In the genomic region with DNA sequence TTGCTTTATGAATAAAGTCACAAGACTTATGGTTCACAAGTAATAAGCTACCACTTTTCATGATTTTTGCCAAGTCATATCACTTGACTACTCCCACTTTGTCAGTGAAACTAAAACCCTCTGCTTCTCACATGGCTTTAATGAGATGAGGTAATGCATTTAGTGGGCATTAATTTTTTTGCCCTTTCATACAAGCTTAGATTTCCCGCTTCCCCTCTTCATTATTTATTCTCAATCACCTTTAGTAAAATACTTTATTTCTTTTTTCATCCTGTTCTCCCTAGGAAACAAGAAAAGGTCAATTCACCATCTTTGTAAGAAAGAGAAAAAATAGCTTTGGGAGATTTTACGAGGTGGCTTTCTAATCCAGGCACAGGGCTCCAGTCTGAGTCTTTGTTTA, we compare ENCODE assay signal across 1 cellular context.
TF ChIP-seq lines count a peak whose summit lies in the region.

No MANE protein-coding gene starts in this region.

TF ChIP-seq in GM23338, 12 proteins besides CTCF, POLR2A, EP300 and RAD21 (continued from another document):
- TF ChIP-seq, protein P1, sequence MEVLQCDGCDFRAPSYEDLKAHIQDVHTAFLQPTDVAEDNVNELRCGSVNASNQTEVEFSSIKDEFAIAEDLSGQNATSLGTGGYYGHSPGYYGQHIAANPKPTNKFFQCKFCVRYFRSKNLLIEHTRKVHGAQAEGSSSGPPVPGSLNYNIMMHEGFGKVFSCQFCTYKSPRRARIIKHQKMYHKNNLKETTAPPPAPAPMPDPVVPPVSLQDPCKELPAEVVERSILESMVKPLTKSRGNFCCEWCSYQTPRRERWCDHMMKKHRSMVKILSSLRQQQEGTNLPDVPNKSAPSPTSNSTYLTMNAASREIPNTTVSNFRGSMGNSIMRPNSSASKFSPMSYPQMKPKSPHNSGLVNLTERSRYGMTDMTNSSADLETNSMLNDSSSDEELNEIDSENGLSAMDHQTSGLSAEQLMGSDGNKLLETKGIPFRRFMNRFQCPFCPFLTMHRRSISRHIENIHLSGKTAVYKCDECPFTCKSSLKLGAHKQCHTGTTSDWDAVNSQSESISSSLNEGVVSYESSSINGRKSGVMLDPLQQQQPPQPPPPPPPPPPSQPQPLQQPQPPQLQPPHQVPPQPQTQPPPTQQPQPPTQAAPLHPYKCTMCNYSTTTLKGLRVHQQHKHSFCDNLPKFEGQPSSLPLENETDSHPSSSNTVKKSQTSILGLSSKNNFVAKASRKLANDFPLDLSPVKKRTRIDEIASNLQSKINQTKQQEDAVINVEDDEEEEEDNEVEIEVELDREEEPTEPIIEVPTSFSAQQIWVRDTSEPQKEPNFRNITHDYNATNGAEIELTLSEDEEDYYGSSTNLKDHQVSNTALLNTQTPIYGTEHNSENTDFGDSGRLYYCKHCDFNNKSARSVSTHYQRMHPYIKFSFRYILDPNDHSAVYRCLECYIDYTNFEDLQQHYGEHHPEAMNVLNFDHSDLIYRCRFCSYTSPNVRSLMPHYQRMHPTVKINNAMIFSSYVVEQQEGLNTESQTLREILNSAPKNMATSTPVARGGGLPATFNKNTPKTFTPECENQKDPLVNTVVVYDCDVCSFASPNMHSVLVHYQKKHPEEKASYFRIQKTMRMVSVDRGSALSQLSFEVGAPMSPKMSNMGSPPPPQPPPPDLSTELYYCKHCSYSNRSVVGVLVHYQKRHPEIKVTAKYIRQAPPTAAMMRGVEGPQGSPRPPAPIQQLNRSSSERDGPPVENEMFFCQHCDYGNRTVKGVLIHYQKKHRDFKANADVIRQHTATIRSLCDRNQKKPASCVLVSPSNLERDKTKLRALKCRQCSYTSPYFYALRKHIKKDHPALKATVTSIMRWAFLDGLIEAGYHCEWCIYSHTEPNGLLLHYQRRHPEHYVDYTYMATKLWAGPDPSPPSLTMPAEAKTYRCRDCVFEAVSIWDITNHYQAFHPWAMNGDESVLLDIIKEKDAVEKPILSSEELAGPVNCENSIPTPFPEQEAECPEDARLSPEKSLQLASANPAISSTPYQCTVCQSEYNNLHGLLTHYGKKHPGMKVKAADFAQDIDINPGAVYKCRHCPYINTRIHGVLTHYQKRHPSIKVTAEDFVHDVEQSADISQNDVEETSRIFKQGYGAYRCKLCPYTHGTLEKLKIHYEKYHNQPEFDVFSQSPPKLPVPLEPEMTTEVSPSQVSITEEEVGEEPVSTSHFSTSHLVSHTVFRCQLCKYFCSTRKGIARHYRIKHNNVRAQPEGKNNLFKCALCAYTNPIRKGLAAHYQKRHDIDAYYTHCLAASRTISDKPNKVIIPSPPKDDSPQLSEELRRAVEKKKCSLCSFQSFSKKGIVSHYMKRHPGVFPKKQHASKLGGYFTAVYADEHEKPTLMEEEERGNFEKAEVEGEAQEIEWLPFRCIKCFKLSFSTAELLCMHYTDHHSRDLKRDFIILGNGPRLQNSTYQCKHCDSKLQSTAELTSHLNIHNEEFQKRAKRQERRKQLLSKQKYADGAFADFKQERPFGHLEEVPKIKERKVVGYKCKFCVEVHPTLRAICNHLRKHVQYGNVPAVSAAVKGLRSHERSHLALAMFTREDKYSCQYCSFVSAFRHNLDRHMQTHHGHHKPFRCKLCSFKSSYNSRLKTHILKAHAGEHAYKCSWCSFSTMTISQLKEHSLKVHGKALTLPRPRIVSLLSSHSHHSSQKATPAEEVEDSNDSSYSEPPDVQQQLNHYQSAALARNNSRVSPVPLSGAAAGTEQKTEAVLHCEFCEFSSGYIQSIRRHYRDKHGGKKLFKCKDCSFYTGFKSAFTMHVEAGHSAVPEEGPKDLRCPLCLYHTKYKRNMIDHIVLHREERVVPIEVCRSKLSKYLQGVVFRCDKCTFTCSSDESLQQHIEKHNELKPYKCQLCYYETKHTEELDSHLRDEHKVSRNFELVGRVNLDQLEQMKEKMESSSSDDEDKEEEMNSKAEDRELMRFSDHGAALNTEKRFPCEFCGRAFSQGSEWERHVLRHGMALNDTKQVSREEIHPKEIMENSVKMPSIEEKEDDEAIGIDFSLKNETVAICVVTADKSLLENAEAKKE (CRISPR knock-in tag; IDR thresholded peaks at IDR 0.05), result no peak
- no peak for TF ChIP-seq CREB1 (CRISPR knock-in tag; IDR thresholded peaks at IDR 0.05; ENCODE audit: low read depth)
- TF ChIP-seq JUNB (IDR thresholded peaks at IDR 0.05; ENCODE audit: unreplicated experiment), result no peak
- TF ChIP-seq NANOG (IDR thresholded peaks at IDR 0.05; ENCODE audit: borderline replicate concordance), result no peak
- TF ChIP-seq, protein P2, sequence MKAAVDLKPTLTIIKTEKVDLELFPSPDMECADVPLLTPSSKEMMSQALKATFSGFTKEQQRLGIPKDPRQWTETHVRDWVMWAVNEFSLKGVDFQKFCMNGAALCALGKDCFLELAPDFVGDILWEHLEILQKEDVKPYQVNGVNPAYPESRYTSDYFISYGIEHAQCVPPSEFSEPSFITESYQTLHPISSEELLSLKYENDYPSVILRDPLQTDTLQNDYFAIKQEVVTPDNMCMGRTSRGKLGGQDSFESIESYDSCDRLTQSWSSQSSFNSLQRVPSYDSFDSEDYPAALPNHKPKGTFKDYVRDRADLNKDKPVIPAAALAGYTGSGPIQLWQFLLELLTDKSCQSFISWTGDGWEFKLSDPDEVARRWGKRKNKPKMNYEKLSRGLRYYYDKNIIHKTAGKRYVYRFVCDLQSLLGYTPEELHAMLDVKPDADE (IDR thresholded peaks at IDR 0.05), result no peak
- no peak for TF ChIP-seq ZNF331 (CRISPR knock-in tag; IDR thresholded peaks at IDR 0.05; ENCODE audit: low read depth)
- TF ChIP-seq STAT1 (IDR thresholded peaks at IDR 0.05; ENCODE audit: unreplicated experiment), result no peak
- TF ChIP-seq POLR2AphosphoS5 (IDR thresholded peaks at IDR 0.05; ENCODE audit: low read depth), result no peak
- TF ChIP-seq ZNF114 (CRISPR knock-in tag; IDR thresholded peaks at IDR 0.05), result no peak
